In the genomic region with DNA sequence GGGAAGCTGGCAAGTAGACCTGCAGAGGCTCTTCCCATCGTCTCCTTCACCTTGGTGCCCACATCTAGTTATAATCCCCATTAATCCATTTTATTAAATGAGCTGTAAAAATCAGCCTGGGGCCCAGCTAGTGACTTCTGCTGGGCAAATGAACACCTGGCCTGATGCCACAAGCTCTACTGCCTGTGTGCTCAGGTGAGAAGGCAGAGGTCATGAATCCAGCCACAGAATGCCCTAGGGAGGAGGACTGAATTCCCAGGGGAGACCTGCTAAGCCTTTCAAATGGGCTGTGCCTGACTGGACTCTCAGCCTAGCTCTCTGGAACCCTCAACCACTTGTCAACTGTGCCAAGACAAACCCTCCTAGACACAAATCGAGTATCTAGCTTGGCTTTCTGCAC, we compare ENCODE assay signal across 21 cellular contexts.
DNase-seq lines count a peak whose midpoint lies in the region; ATAC-seq, FAIRE-seq and TF ChIP-seq lines count a peak whose summit lies in the region.
"Had no signal": no experiment of that assay in that cellular context is flagged by ENCODE, and none has a peak within 500 bp of the region (broad histone marks: within the 10 kb centered on the region; RNA-seq: fewer than 3 reads in every experiment).

No MANE protein-coding gene starts in this region.

- no peak for TF ChIP-seq EP300 in stomach (IDR thresholded peaks at IDR 0.05)

- no peaks in the 10 kb centered on the region for H3K27me3 Mint-ChIP-seq in activated T-cell treated with anti-CD3 and anti-CD28 coated beads, Interleukin-2, amount 50 U/mL, for 24 hours
- no peaks in the 10 kb centered on the region for H3K27me3 Mint-ChIP-seq in activated T-cell treated with anti-CD3 and anti-CD28 coated beads, Interleukin-2, amount 50 U/mL, for 4 hours (ENCODE audit: low read depth)
- H3K27me3 Mint-ChIP-seq: activated CD8-positive, alpha-beta T cell treated with anti-CD3 and anti-CD28 coated beads for 36 hours; activated naive CD8-positive, alpha-beta T cell had no signal

- no peak for TF ChIP-seq CTCF in stomach (IDR thresholded peaks at IDR 0.05)

- 35 to 69% (median 50%) methylated on average over 2 of the region's 2 CpGs for WGBS in stomach, 5 donors

- peaks cover 17% of the 10 kb centered on the region for H3K4me1 Mint-ChIP-seq in activated T-cell treated with anti-CD3 and anti-CD28 coated beads, Interleukin-2, amount 50 U/mL, for 24 hours (ENCODE audit: low read depth)
- H3K4me1 Mint-ChIP-seq in activated T-cell treated with anti-CD3 and anti-CD28 coated beads, Interleukin-2, amount 50 U/mL, for 4 hours (ENCODE audit: low read depth) = peaks cover 7% of the 10 kb centered on the region

- FAIRE-seq in GM12892 (lab: Jason Lieb, UNC) = no peak

- H3K9me3 ChIP-seq in stomach = peaks cover 0 to 10% (median 2%) of the 10 kb centered on the region in 4 donors

- peak overlapping the region; percentile 53 for H3K27ac Mint-ChIP-seq in activated T-cell treated with anti-CD3 and anti-CD28 coated beads, Interleukin-2, amount 50 U/mL, for 24 hours
- H3K27ac Mint-ChIP-seq: activated CD8-positive, alpha-beta T cell treated with anti-CD3 and anti-CD28 coated beads for 36 hours; activated naive CD8-positive, alpha-beta T cell had no signal

- peaks cover 61% of the 10 kb centered on the region for H3K36me3 Mint-ChIP-seq in activated T-cell treated with anti-CD3 and anti-CD28 coated beads, Interleukin-2, amount 50 U/mL, for 24 hours (ENCODE audit: low read depth)
- H3K36me3 Mint-ChIP-seq in activated T-cell treated with anti-CD3 and anti-CD28 coated beads, Interleukin-2, amount 50 U/mL, for 4 hours (ENCODE audit: insufficient read depth) = peaks cover 28% of the 10 kb centered on the region

- peaks cover 0 to 9% (median 8%) of the 10 kb centered on the region in 4 donors for H3K36me3 ChIP-seq in stomach
- H3K36me3 ChIP-seq: breast epithelium had no signal

- no peak overlapping the region for H3K4me3 Mint-ChIP-seq in activated T-cell treated with anti-CD3 and anti-CD28 coated beads, Interleukin-2, amount 50 U/mL, for 24 hours
- H3K4me3 Mint-ChIP-seq in activated T-cell treated with anti-CD3 and anti-CD28 coated beads, Interleukin-2, amount 50 U/mL, for 4 hours = no peak overlapping the region
- H3K4me3 Mint-ChIP-seq: activated CD8-positive, alpha-beta T cell treated with anti-CD3 and anti-CD28 coated beads for 36 hours; activated naive CD8-positive, alpha-beta T cell; CD14-positive monocyte had no signal

- H3K27me3 ChIP-seq in stomach = no peaks in the 10 kb centered on the region
- H3K27me3 ChIP-seq: breast epithelium had no signal

- H3K9me3 Mint-ChIP-seq in activated T-cell treated with anti-CD3 and anti-CD28 coated beads, Interleukin-2, amount 50 U/mL, for 24 hours = peaks cover 6% of the 10 kb centered on the region
- peaks cover 4% of the 10 kb centered on the region for H3K9me3 Mint-ChIP-seq in activated T-cell treated with anti-CD3 and anti-CD28 coated beads, Interleukin-2, amount 50 U/mL, for 4 hours

- TF ChIP-seq POLR2A in stomach (IDR thresholded peaks at IDR 0.05) (no peak), GM12892 (IDR thresholded peaks at IDR 0.05; ENCODE audit: low read depth, low read length) (no peak)

- no peak overlapping the region for H3K4me3 ChIP-seq in stomach
- H3K4me3 ChIP-seq: breast epithelium had no signal

- DNase-seq in activated T-cell treated with anti-CD3 and anti-CD28 coated beads, Interleukin-2, amount 50 U/mL, for 24 hours = no peak
- no peak for DNase-seq in activated T-cell treated with anti-CD3 and anti-CD28 coated beads, Interleukin-2, amount 50 U/mL, for 4 hours
- DNase-seq in NCI-H146 (lab: John Stamatoyannopoulos, UW) = peak; percentile 34
- DNase-seq in glomerular visceral epithelial cell (ENCODE audit: extremely low spot score) = peak; percentile 35
- peak; percentile 77 for DNase-seq in stomach
- DNase-seq in GM12892 (ENCODE audit: insufficient read length) = no peak
- DNase-seq in COLO829 (ENCODE audit: low spot score) = no peak
- DNase-seq: activated CD8-positive, alpha-beta T cell treated with anti-CD3 and anti-CD28 coated beads for 36 hours; activated T-cell treated with anti-CD3 and anti-CD28 coated beads, Interleukin-2, amount 50 U/mL, for 48 hours; dermis blood vessel endothelial cell; foreskin melanocyte; left cardiac atrium; NCI-H187; Right ventricle myocardium superior; stimulated activated naive CD8-positive, alpha-beta T cell treated with anti-CD3 and anti-CD28 coated beads, Interleukin-15, Interleukin-2, amounts not matched to agents 100 U/mL and 50 U/mL, for 24 hours had no signal

- intact Hi-C loops in stomach (cut with DNase I; ENCODE audit: low total_unique reads) = no loop called here

- H3K27ac ChIP-seq in stomach = peak overlapping the region in 1 of 5 donors; percentile 30
- H3K27ac ChIP-seq: breast epithelium, epithelial cell of prostate had no signal

- ATAC-seq in activated T-cell treated with anti-CD3 and anti-CD28 coated beads, Interleukin-2, amount 50 U/mL, for 4 hours = no peak
- no peak for ATAC-seq in HG03159 (IDR thresholded peaks at IDR 0.05; ENCODE audit: unreplicated experiment)
- ATAC-seq: activated CD8-positive, alpha-beta T cell treated with anti-CD3 and anti-CD28 coated beads for 36 hours; sciatic nerve; stimulated activated naive CD8-positive, alpha-beta T cell treated with anti-CD3 and anti-CD28 coated beads, Interleukin-15, Interleukin-2, amounts not matched to agents 100 U/mL and 50 U/mL, for 24 hours had no signal

- H3K4me1 ChIP-seq in stomach = peaks cover 0 to 14% (median 6%) of the 10 kb centered on the region in 4 donors
- H3K4me1 ChIP-seq: breast epithelium had no signal

Comparison
In these comparisons a context has a peak if more than half of its experiments do, and no peak if none do; other contexts are left out.
1. DNase-seq: peak in NCI-H146 (single experiment), glomerular visceral epithelial cell (single experiment) and stomach (single experiment); none in activated T-cell treated with anti-CD3 and anti-CD28 coated beads, Interleukin-2, amount 50 U/mL, for 24 hours (single experiment), activated T-cell treated with anti-CD3 and anti-CD28 coated beads, Interleukin-2, amount 50 U/mL, for 4 hours (single experiment), GM12892 (single experiment) and COLO829 (single experiment).